ENCODE assay signal across 8 cellular contexts in genomic region chr3:50299638-50299928, GRCh38. TPM values are rescaled to one million over a fixed set of nuclear protein-coding genes. Genes with fewer than 3 reads are reported as not detected.
DNase-seq lines count a peak whose midpoint lies in the region; ATAC-seq and TF ChIP-seq lines count a peak whose summit lies in the region.

No MANE protein-coding gene starts in this region.

- DNase-seq in T-helper 17 cell (no peak), fibroblast of pulmonary artery (ENCODE audit: low read depth) (no peak), skeletal muscle cell (ENCODE audit: low read depth) (no peak), NOMO-1 (lab: John Stamatoyannopoulos, UW; ENCODE audit: unreplicated experiment in 2 of 2) (no peak), middle frontal gyrus (ENCODE audit: extremely low spot score, low spot score) (no peak), GDM1 (lab: John Stamatoyannopoulos, UW) (no peak)

- ATAC-seq in GM21381 (IDR thresholded peaks at IDR 0.05; ENCODE audit: unreplicated experiment) (peak; percentile 3), T-helper 17 cell (no peak), HG02571 (IDR thresholded peaks at IDR 0.05; ENCODE audit: unreplicated experiment) (no peak)

- no peak for TF ChIP-seq CTCF in fibroblast of pulmonary artery (IDR thresholded peaks at IDR 0.05; ENCODE audit: low read length, missing control alignments)

- peak overlapping the region; percentile 97 for H3K27ac Mint-ChIP-seq in T-helper 17 cell

- H3K9me3 ChIP-seq in T-helper 17 cell (ENCODE audit: control insufficient read depth, low read length, poor library complexity, severe bottlenecking): no peaks in the 10 kb centered on the region

- no peaks in the 10 kb centered on the region for H3K36me3 Mint-ChIP-seq in T-helper 17 cell (ENCODE audit: low read depth)

- H3K4me1 Mint-ChIP-seq in T-helper 17 cell: peaks cover 22% of the 10 kb centered on the region

- H3K27me3 Mint-ChIP-seq in T-helper 17 cell: no peaks in the 10 kb centered on the region

- H3K4me3 ChIP-seq in fibroblast of pulmonary artery (replicated peaks; ENCODE audit: low read depth, low read length) (peak overlapping the region; percentile 55), skeletal muscle cell (ENCODE audit: low read depth, low read length) (peak overlapping the region; percentile 53)

- peak overlapping the region; percentile 96 for H3K4me3 Mint-ChIP-seq in T-helper 17 cell

RNA-seq across cellular contexts. Expression of gene HYAL3, which starts 0.4 kb away (rescaled TPM):
- 1 to 10 TPM; 2.7 to 3.7 TPM for total RNA-seq in T-helper 17 cell

RNA-seq across cellular contexts. Expression of gene NAA80, which starts 0.4 kb away (rescaled TPM):
- 10 to 100 TPM; 35.3 to 42.9 TPM for total RNA-seq in T-helper 17 cell

RNA-seq across cellular contexts. Expression of gene HYAL1, which starts 3.8 kb away (rescaled TPM):
- total RNA-seq in T-helper 17 cell: under 1 TPM in 1 of 2 donors, not detected in 1; 0.44 TPM

RNA-seq across cellular contexts. Expression of gene IFRD2, which starts 7.4 kb away (rescaled TPM):
- total RNA-seq in T-helper 17 cell: 10 to 100 TPM; 46.7 to 49.2 TPM

RNA-seq across cellular contexts. Expression of gene LSMEM2, which starts 20.7 kb away (rescaled TPM):
- total RNA-seq in T-helper 17 cell: not detected
